Comparison of ENCODE assay signal across 24 cellular contexts in genomic region chr12:3772380-3772779, GRCh38. TPM values are rescaled to one million over a fixed set of nuclear protein-coding genes. Genes with fewer than 3 reads are reported as not detected.
A peak's percentile ranks its signal among the peaks of the same experiment; 100 is the strongest.
DNase-seq lines count a peak whose midpoint lies in the region; FAIRE-seq and TF ChIP-seq lines count a peak whose summit lies in the region.
"Had no signal": no experiment of that assay in that cellular context is flagged by ENCODE, and none has a peak within 500 bp of the region (broad histone marks: within the 10 kb centered on the region; RNA-seq: fewer than 3 reads in every experiment).

No MANE protein-coding gene starts in this region.

- FAIRE-seq in bronchial epithelial cell (lab: Jason Lieb, UNC): no peak

- H3K36me3 ChIP-seq in bronchial epithelial cell (ENCODE audit: control insufficient read depth, insufficient read depth, low read length) (no peaks in the 10 kb centered on the region), uterus (no peaks in the 10 kb centered on the region)
- H3K36me3 ChIP-seq: esophagus squamous epithelium, HAP-1, WERI-Rb-1 had no signal

- no peaks in the 10 kb centered on the region for H3K4me1 ChIP-seq in uterus
- H3K4me1 ChIP-seq: esophagus squamous epithelium, HAP-1, psoas muscle had no signal

- H3K36me3 Mint-ChIP-seq in activated CD4-positive, alpha-beta T cell treated with anti-CD3 and anti-CD28 coated beads, Interleukin-2, amount 10 ng/mL, durations not matched to agents 24 days and 14 days (ENCODE audit: low read depth): no peaks in the 10 kb centered on the region
- H3K36me3 Mint-ChIP-seq: CD14-positive monocyte had no signal

- intact Hi-C loops in activated CD4-positive, alpha-beta T cell treated with anti-CD3 and anti-CD28 coated beads, Interleukin-2, amount 10 ng/mL, durations not matched to agents 24 days and 14 days (cut with micrococcal nuclease): no loop called here
- intact Hi-C loops in uterus (cut with DNase I; ENCODE audit: low total_unique reads): no loop called here

- H3K27ac Mint-ChIP-seq in activated CD4-positive, alpha-beta T cell treated with anti-CD3 and anti-CD28 coated beads, Interleukin-2, amount 10 ng/mL, durations not matched to agents 24 days and 14 days: no peak overlapping the region
- H3K27ac Mint-ChIP-seq: activated CD8-positive, alpha-beta T cell treated with anti-CD3 and anti-CD28 coated beads, Interleukin-2, amount 10 ng/mL, durations not matched to agents 7 days and 5 days; activated T-helper 1 cell treated with anti-CD3 and anti-CD28 coated beads, Interleukin-12 subunit alpha, Interleukin-12 subunit beta, Interleukin-2, Interleukin-4 antibody, amounts not matched to agents 30 ng/mL and 10 ng/mL and 1 ng/mL, durations not matched to agents 14 hours and 24 hours and 36 hours; CD14-positive monocyte; nephron progenitor cell had no signal

- peak; percentile 63 for DNase-seq in activated CD4-positive, alpha-beta T cell treated with anti-CD3 and anti-CD28 coated beads, Interleukin-2, amount 10 ng/mL, durations not matched to agents 24 days and 14 days
- no peak for DNase-seq in activated CD4-positive, alpha-beta T cell treated with anti-CD3 and anti-CD28 coated beads for 1 hour
- DNase-seq in HS-27A (ENCODE audit: low read depth) (peak; percentile 20), bronchial epithelial cell (ENCODE audit: low read depth) (peak; percentile 38), kidney tubule cell (ENCODE audit: low spot score) (peak; percentile 21), uterus (no peak), COR-L47 (lab: John Stamatoyannopoulos, UW) (no peak)
- no peak for DNase-seq in effector CD4-positive, alpha-beta T cell
- DNase-seq: activated CD8-positive, alpha-beta T cell treated with anti-CD3 and anti-CD28 coated beads, Interleukin-2, amount 10 ng/mL, durations not matched to agents 7 days and 5 days; DND-41; esophagus squamous epithelium; IMR-90; mesendoderm; NCI-H2029; NCI-H510A; nephron progenitor cell; psoas muscle; SHP77; WERI-Rb-1 had no signal

- H3K4me3 ChIP-seq in bronchial epithelial cell (ENCODE audit: low read depth, low read length) (no peak overlapping the region), uterus (no peak overlapping the region)
- H3K4me3 ChIP-seq: esophagus squamous epithelium, HAP-1, psoas muscle had no signal

- TF ChIP-seq CTCF in bronchial epithelial cell (IDR thresholded peaks at IDR 0.05; ENCODE audit: insufficient read depth, low read length, severe bottlenecking): no peak
- TF ChIP-seq CTCF in uterus (IDR thresholded peaks at IDR 0.05): no peak

- H3K9me3 Mint-ChIP-seq in activated CD4-positive, alpha-beta T cell treated with anti-CD3 and anti-CD28 coated beads, Interleukin-2, amount 10 ng/mL, durations not matched to agents 24 days and 14 days: no peaks in the 10 kb centered on the region
- H3K9me3 Mint-ChIP-seq: T-cell had no signal

- peaks cover 11% of the 10 kb centered on the region for H3K4me1 Mint-ChIP-seq in activated CD4-positive, alpha-beta T cell treated with anti-CD3 and anti-CD28 coated beads, Interleukin-2, amount 10 ng/mL, durations not matched to agents 24 days and 14 days
- H3K4me1 Mint-ChIP-seq: CD14-positive monocyte, nephron progenitor cell had no signal

- H3K27me3 ChIP-seq in bronchial epithelial cell (ENCODE audit: control insufficient read depth, insufficient read depth, low read length): no peaks in the 10 kb centered on the region
- no peaks in the 10 kb centered on the region for H3K27me3 ChIP-seq in uterus

- no peaks in the 10 kb centered on the region for H3K27me3 Mint-ChIP-seq in activated CD4-positive, alpha-beta T cell treated with anti-CD3 and anti-CD28 coated beads, Interleukin-2, amount 10 ng/mL, durations not matched to agents 24 days and 14 days
- H3K27me3 Mint-ChIP-seq: T-cell had no signal

- no peaks in the 10 kb centered on the region for H3K9me3 ChIP-seq in uterus
- H3K9me3 ChIP-seq: esophagus squamous epithelium, HAP-1, psoas muscle had no signal

- no peak overlapping the region for H3K4me3 Mint-ChIP-seq in activated CD4-positive, alpha-beta T cell treated with anti-CD3 and anti-CD28 coated beads, Interleukin-2, amount 10 ng/mL, durations not matched to agents 24 days and 14 days
- H3K4me3 Mint-ChIP-seq: activated CD8-positive, alpha-beta T cell treated with anti-CD3 and anti-CD28 coated beads, Interleukin-2, amount 10 ng/mL, durations not matched to agents 7 days and 5 days; activated T-helper 1 cell treated with anti-CD3 and anti-CD28 coated beads, Interleukin-12 subunit alpha, Interleukin-12 subunit beta, Interleukin-2, Interleukin-4 antibody, amounts not matched to agents 30 ng/mL and 10 ng/mL and 1 ng/mL, durations not matched to agents 14 hours and 24 hours and 36 hours; CD14-positive monocyte; nephron progenitor cell; T-cell had no signal

- no peak for TF ChIP-seq POLR2A in uterus (IDR thresholded peaks at IDR 0.05)

- no peak overlapping the region for H3K27ac ChIP-seq in uterus
- H3K27ac ChIP-seq: esophagus squamous epithelium, psoas muscle, WERI-Rb-1 had no signal

RNA-seq across cellular contexts. Expression of gene CRACR2A, which starts 19.5 kb away (rescaled TPM):
- total RNA-seq in activated CD4-positive, alpha-beta T cell treated with anti-CD3 and anti-CD28 coated beads, Interleukin-2, amount 10 ng/mL, durations not matched to agents 24 days and 14 days: 26.6 and 27.0 TPM in 2 replicates
- total RNA-seq in bronchial epithelial cell: 0.77 and 1.1 TPM in 2 replicates
- total RNA-seq in uterus: 10 to 100 TPM in 1 of 4 donors, 1 to 10 TPM in 2, under 1 TPM in 1; 0.88 to 33.6 (median 3.2) TPM
- total RNA-seq: A172 had no signal

Comparison
In these comparisons a context has a peak if more than half of its experiments do, and no peak if none do; other contexts are left out.
1. DNase-seq: peak in activated CD4-positive, alpha-beta T cell treated with anti-CD3 and anti-CD28 coated beads, Interleukin-2, amount 10 ng/mL, durations not matched to agents 24 days and 14 days (single experiment), HS-27A (single experiment), bronchial epithelial cell (single experiment) and kidney tubule cell (single experiment); none in activated CD4-positive, alpha-beta T cell treated with anti-CD3 and anti-CD28 coated beads for 1 hour (single experiment), uterus (0 of 2), effector CD4-positive, alpha-beta T cell (single experiment) and COR-L47 (single experiment).